In the genomic region with DNA sequence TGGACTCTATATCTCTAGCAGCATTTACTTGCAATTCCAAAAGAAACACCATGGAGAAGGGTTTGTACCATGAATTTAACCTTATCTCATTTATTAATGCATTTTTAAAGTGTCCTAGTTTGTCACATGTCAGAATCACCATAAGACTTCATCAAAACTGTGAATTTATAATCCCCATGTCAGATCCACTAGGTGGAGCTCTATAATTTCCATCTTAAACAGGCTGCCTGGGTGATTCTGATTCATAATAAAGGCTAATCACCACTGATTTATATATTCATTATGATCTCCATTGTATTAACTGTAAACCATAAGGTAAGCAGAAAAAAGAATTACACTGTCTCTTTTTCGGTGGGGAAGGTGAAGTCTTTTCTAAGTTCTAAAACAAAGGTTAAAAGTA, we compare ENCODE assay signal across 11 cellular contexts. TPM values are rescaled to one million over a fixed set of nuclear protein-coding genes. Genes with fewer than 3 reads are reported as not detected.
DNase-seq lines count a peak whose midpoint lies in the region; ATAC-seq and TF ChIP-seq lines count a peak whose summit lies in the region.
"Had no signal": no experiment of that assay in that cellular context is flagged by ENCODE, and none has a peak within 500 bp of the region (broad histone marks: within the 10 kb centered on the region; RNA-seq: fewer than 3 reads in every experiment).

No MANE protein-coding gene starts in this region.

- H3K36me3 Mint-ChIP-seq in neural crest cell (ENCODE audit: low read depth), result no peaks in the 10 kb centered on the region

- CTCF ChIA-PET in mammary epithelial cell (lab: Charles Lee; ENCODE audit: low non-redundant PET), result no interaction called here

- H3K4me3 Mint-ChIP-seq in neural crest cell, result peak overlapping the region; percentile 42

- H3K4me1 Mint-ChIP-seq in neural crest cell, result peaks cover 5% of the 10 kb centered on the region

- peak; percentile 34 to 51 for TF ChIP-seq CTCF in mammary epithelial cell (conservative IDR thresholded peaks at IDR 0.05 in 1 of 2, IDR thresholded peaks at IDR 0.05 in 1 of 2; ENCODE audit: extremely low read depth in 1 of 2, insufficient read depth in 1 of 2, low read depth in 1 of 2, low read length in 2 of 2)
- TF ChIP-seq CTCF in neural crest cell (conservative IDR thresholded peaks at IDR 0.05), result peak; percentile 49

- in situ Hi-C loops in mammary epithelial cell (cut with MboI; ENCODE audit: low sequenced_read_pairs in 2 of 2), result no loop called here

- H3K79me2 ChIP-seq in Karpas-422 (ENCODE audit: low read length) (no peaks in the 10 kb centered on the region), mammary epithelial cell (ENCODE audit: insufficient read depth, low read length) (no peaks in the 10 kb centered on the region)

- H4K20me1 ChIP-seq in Karpas-422 (ENCODE audit: insufficient read depth, low read depth, low read length) (no peaks in the 10 kb centered on the region), mammary epithelial cell (ENCODE audit: insufficient read depth, low read length) (no peaks in the 10 kb centered on the region)

- H3K27ac ChIP-seq in Karpas-422 (ENCODE audit: low read length) (no peak overlapping the region), mammary epithelial cell (ENCODE audit: insufficient read depth, low read depth, low read length) (no peak overlapping the region)
- H3K27ac ChIP-seq: SK-N-MC, transverse colon had no signal

- H3K9ac ChIP-seq in Karpas-422 (ENCODE audit: low read length), result no peak overlapping the region
- H3K9ac ChIP-seq in mammary epithelial cell (ENCODE audit: insufficient read depth, low read length), result no peak overlapping the region

- dilution Hi-C loops in mammary epithelial cell (cut with HindIII; ENCODE audit: low sequenced_read_pairs), result no loop called here

- H2AFZ ChIP-seq in Karpas-422 (ENCODE audit: low read length) (no peak overlapping the region), mammary epithelial cell (ENCODE audit: low read depth, low read length) (no peak overlapping the region)

- H3K9me3 ChIP-seq in Karpas-422 (ENCODE audit: low read length), result no peaks in the 10 kb centered on the region
- H3K9me3 ChIP-seq in mammary epithelial cell (replicated peaks; ENCODE audit: insufficient read depth, low read length), result peaks cover 2% of the 10 kb centered on the region
- H3K9me3 ChIP-seq: transverse colon had no signal

- H3K4me2 ChIP-seq in Karpas-422 (ENCODE audit: low read depth, low read length, poor library complexity, severe bottlenecking), result no peak overlapping the region
- no peak overlapping the region for H3K4me2 ChIP-seq in mammary epithelial cell (ENCODE audit: insufficient read depth, low read depth, low read length)

- H3K4me1 ChIP-seq in Karpas-422 (ENCODE audit: low read length), result no peaks in the 10 kb centered on the region
- no peaks in the 10 kb centered on the region for H3K4me1 ChIP-seq in mammary epithelial cell (ENCODE audit: insufficient read depth, low read length)
- H3K4me1 ChIP-seq: transverse colon had no signal

- H3K9me2 ChIP-seq in Karpas-422 (replicated peaks; ENCODE audit: insufficient read depth, low read length), result no peaks in the 10 kb centered on the region

- H3K4me3 ChIP-seq in Karpas-422 (ENCODE audit: low read length), result no peak overlapping the region
- no peak overlapping the region for H3K4me3 ChIP-seq in mammary epithelial cell (replicated peaks in 1 of 3; ENCODE audit: insufficient read depth in 1 of 3, low read depth in 2 of 3, low read length in 3 of 3)
- H3K4me3 ChIP-seq: SK-N-MC, transverse colon had no signal

- intact Hi-C loops in mammary epithelial cell (cut with micrococcal nuclease), result no loop called here

- no TSS peak for BruUV-seq in mammary epithelial cell (replicated peaks; lab: Mats Ljungman, UMichigan)

- H3K36me3 ChIP-seq in Karpas-422 (ENCODE audit: insufficient read depth, low read length), result no peaks in the 10 kb centered on the region
- no peaks in the 10 kb centered on the region for H3K36me3 ChIP-seq in mammary epithelial cell (ENCODE audit: insufficient read depth, low read length)
- H3K36me3 ChIP-seq: transverse colon had no signal

- H3K27me3 ChIP-seq in Karpas-422 (ENCODE audit: low read length), result no peaks in the 10 kb centered on the region
- peaks cover 11% of the 10 kb centered on the region for H3K27me3 ChIP-seq in mammary epithelial cell (ENCODE audit: insufficient read depth, low read length)
- H3K27me3 ChIP-seq: transverse colon had no signal

- peaks cover 58% of the 10 kb centered on the region for H3K27me3 Mint-ChIP-seq in neural crest cell (ENCODE audit: low read depth)

- H3K27ac Mint-ChIP-seq in neural crest cell (ENCODE audit: unreplicated experiment), result no peak overlapping the region

- DNase-seq in DMS53 (lab: John Stamatoyannopoulos, UW) (peak; percentile 39), DMS53 treated with DMSO at 0.1 percent for 48 hours (lab: John Stamatoyannopoulos, UW; ENCODE audit: unreplicated experiment) (no peak), Karpas-422 (peak; percentile 56), mammary epithelial cell (no peak), neural crest cell (ENCODE audit: low read depth, low spot score) (no peak), putamen (ENCODE audit: low spot score) (no peak)
- DNase-seq: activated effector memory CD4-positive, alpha-beta T cell treated with Interleukin-2 at 50 U/mL for 16 hours; transverse colon had no signal

- H3K9me3 Mint-ChIP-seq in neural crest cell, result no peaks in the 10 kb centered on the region

- WGBS in mammary epithelial cell (ENCODE audit: low coverage, missing lambda C conversion rate), result 25% methylated on average over 1 of the region's 1 CpG

- ATAC-seq in HG02798 (IDR thresholded peaks at IDR 0.05; ENCODE audit: poor library complexity, unreplicated experiment) (no peak), HG03571 (IDR thresholded peaks at IDR 0.05; ENCODE audit: unreplicated experiment) (no peak)

RNA-seq across cellular contexts. Expression of a gene that starts 4.0 kb away (rescaled TPM):
- not detected in 2 replicates for total RNA-seq in Karpas-422 (2014; rRNA removed; shearing (Covaris generic); ENCODE audit: low replicate concordance)
- total RNA-seq in mammary epithelial cell (not detected), neural crest cell (4.4 and 5.0 TPM in 2 replicates)
- not detected for polyA plus RNA-seq in mammary epithelial cell
- polyA minus RNA-seq in mammary epithelial cell, result not detected

RNA-seq across cellular contexts. Expression of a gene that starts 12.8 kb away (rescaled TPM):
- not detected in 2 replicates for total RNA-seq in Karpas-422 (2014; rRNA removed; shearing (Covaris generic); ENCODE audit: low replicate concordance)
- total RNA-seq in mammary epithelial cell (not detected), neural crest cell (not detected in 2 replicates)
- polyA plus RNA-seq in mammary epithelial cell, result not detected
- polyA minus RNA-seq in mammary epithelial cell, result not detected
- total RNA-seq: transverse colon had no signal

RNA-seq across cellular contexts. Expression of a gene that starts 26.3 kb away (rescaled TPM):
- 8.4 and 10.2 TPM in 2 replicates for total RNA-seq in Karpas-422 (2014; rRNA removed; shearing (Covaris generic); ENCODE audit: low replicate concordance)
- total RNA-seq in mammary epithelial cell, result under 1 TPM in 1 of 2 donors, not detected in 1; 0.38 TPM
- not detected for polyA plus RNA-seq in mammary epithelial cell
- not detected for polyA minus RNA-seq in mammary epithelial cell
- total RNA-seq in neural crest cell, result 3.1 and 3.8 TPM in 2 replicates

Comparison
In these comparisons a context has a peak if more than half of its experiments do, and no peak if none do; other contexts are left out.
1. DNase-seq: peak in DMS53 (single experiment) and Karpas-422 (single experiment); none in DMS53 treated with DMSO at 0.1 percent for 48 hours (single experiment), mammary epithelial cell (single experiment), neural crest cell (single experiment) and putamen (single experiment).